In the genomic region with DNA sequence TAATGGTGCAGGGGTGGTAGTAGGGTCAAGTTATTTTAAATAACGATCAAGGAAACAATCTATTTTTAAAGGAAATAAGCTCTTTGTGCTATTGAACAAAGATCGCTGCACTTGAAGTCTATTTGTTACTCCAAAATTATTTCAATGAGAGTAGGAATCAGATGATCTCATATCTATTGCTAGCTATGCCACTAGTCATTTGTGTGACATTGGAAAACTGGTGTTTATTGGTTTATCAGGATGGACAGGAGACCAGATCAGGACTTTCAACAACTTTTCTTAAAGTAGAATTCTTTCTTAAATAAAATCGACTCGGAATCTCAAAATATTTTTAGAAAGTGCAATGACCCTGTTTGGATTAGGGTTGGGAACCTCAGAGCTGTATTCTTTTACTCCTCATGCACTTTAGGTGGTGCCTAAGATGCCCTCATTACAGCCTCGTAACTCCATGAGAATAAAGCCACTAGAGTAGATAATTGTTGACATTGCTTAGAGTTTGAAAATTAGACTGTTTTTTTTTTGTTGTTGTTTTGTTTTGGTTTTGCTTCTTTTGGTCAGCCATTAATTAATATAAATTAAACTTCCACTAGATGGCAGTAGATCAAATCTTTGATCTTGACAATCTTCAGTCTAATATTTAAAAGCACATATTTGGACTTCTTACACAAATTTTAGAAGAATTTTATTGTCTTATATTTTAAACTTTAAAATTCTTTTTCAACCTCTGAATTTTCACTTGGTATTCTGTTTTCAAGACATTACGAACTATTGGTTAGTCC, we compare ENCODE assay signal across 8 cellular contexts.
DNase-seq lines count a peak whose midpoint lies in the region; ATAC-seq and TF ChIP-seq lines count a peak whose summit lies in the region.

No MANE protein-coding gene starts in this region.

- H3K27me3 Mint-ChIP-seq in naive thymus-derived CD8-positive, alpha-beta T cell = no peaks in the 10 kb centered on the region
- H3K27me3 Mint-ChIP-seq in T-cell = no peaks in the 10 kb centered on the region

- peak; percentile 39 for TF ChIP-seq CTCF in AG04450 (IDR thresholded peaks at IDR 0.05; ENCODE audit: low read depth, low read length)
- TF ChIP-seq CTCF in HEK293 (tag by site-specific recombination; IDR thresholded peaks at IDR 0.05) = no peak
- TF ChIP-seq CTCF in left ventricle myocardium inferior (IDR thresholded peaks at IDR 0.05; ENCODE audit: borderline replicate concordance) = peak; percentile 60
- peak; percentile 38 to 47 for TF ChIP-seq CTCF in tibial artery (IDR thresholded peaks at IDR 0.05)

- H3K27me3 ChIP-seq in AG04450 (ENCODE audit: control insufficient read depth, insufficient read depth, low read length) = no peaks in the 10 kb centered on the region
- H3K27me3 ChIP-seq in left ventricle myocardium inferior (ENCODE audit: low read depth) = no peaks in the 10 kb centered on the region
- H3K27me3 ChIP-seq in tibial artery = no peaks in the 10 kb centered on the region

- no peak overlapping the region for H3K4me3 ChIP-seq in AG04450 (ENCODE audit: low read depth, low read length)
- H3K4me3 ChIP-seq in HEK293 (ENCODE audit: low read depth, low read length) = no peak overlapping the region
- peak overlapping the region; percentile 31 for H3K4me3 ChIP-seq in left ventricle myocardium inferior
- no peak overlapping the region for H3K4me3 ChIP-seq in tibial artery

- H3K4me1 Mint-ChIP-seq in naive thymus-derived CD8-positive, alpha-beta T cell = no peaks in the 10 kb centered on the region
- no peaks in the 10 kb centered on the region for H3K4me1 Mint-ChIP-seq in T-cell

- no peaks in the 10 kb centered on the region for H3K36me3 Mint-ChIP-seq in naive thymus-derived CD8-positive, alpha-beta T cell
- no peaks in the 10 kb centered on the region for H3K36me3 Mint-ChIP-seq in T-cell

- H3K27ac Mint-ChIP-seq in naive thymus-derived CD8-positive, alpha-beta T cell = no peak overlapping the region
- H3K27ac Mint-ChIP-seq in T-cell = no peak overlapping the region

- intact Hi-C loops in left ventricle myocardium inferior (cut with micrococcal nuclease) = loop anchor here (2.0 kb wide), 1 partner anchor 247 kb away; no protein-coding TSS in a partner anchor
- intact Hi-C loops in tibial artery (cut with DNase I; ENCODE audit: low total_unique reads) = loop anchor here (5.0 kb wide), 1 partner anchor 250 kb away; no protein-coding TSS in a partner anchor

- DNase-seq in AG04450 (ENCODE audit: low read depth, low spot score) (no peak), SKM-1 treated with dmso at 0.1 percent for 144 hours (lab: John Stamatoyannopoulos, UW; ENCODE audit: unreplicated experiment) (peak; percentile 6), left ventricle myocardium inferior (no peak), tibial artery (no peak), T-cell (no peak)
- DNase-seq in naive thymus-derived CD8-positive, alpha-beta T cell = no peak

- no peak for ATAC-seq in naive thymus-derived CD8-positive, alpha-beta T cell
- ATAC-seq in HG03108 (IDR thresholded peaks at IDR 0.05; ENCODE audit: unreplicated experiment) (no peak), T-cell (replicated peaks in 1 of 4) (no peak)

- CTCF ChIA-PET in AG04450 (lab: Charles Lee) (interaction anchor here (0.6 to 5.3 kb wide), 36 partner anchors 9 to 1187 kb away, joined by 3 to 74 read pairs (median 4); no protein-coding TSS in a partner anchor), HEK293 (lab: Yijun Ruan, JAX) (interaction anchor here (0.6 to 2.7 kb wide), 35 partner anchors 8 to 1046 kb away, joined by 3 to 31 read pairs (median 4); no protein-coding TSS in a partner anchor), T-cell (lab: Charles Lee) (interaction anchor here in 1 of 2 donors (0.7 to 1.3 kb wide), 2 partner anchors 72 to 249 kb away, joined by 3 to 4 read pairs; no protein-coding TSS in a partner anchor)

- H3K4me1 ChIP-seq in HEK293 (ENCODE audit: control insufficient read depth, insufficient read depth, low read length) (peaks cover 17% of the 10 kb centered on the region), left ventricle myocardium inferior (peaks cover 11% of the 10 kb centered on the region), tibial artery (no peaks in the 10 kb centered on the region)

- no peak overlapping the region for H3K27ac ChIP-seq in AG04450 (ENCODE audit: low read depth, low read length)
- H3K27ac ChIP-seq in HEK293 (ENCODE audit: extremely low read depth, low read depth, low read length) = no peak overlapping the region
- H3K27ac ChIP-seq in left ventricle myocardium inferior (replicated peaks) = peak overlapping the region; percentile 18
- no peak overlapping the region for H3K27ac ChIP-seq in tibial artery

- H3K9me3 ChIP-seq in AG04450 (ENCODE audit: control insufficient read depth, insufficient read depth, low read length) (no peaks in the 10 kb centered on the region), HEK293 (ENCODE audit: control insufficient read depth, insufficient read depth, low read depth, low read length) (no peaks in the 10 kb centered on the region), left ventricle myocardium inferior (replicated peaks) (no peaks in the 10 kb centered on the region), tibial artery (no peaks in the 10 kb centered on the region)

- POLR2A ChIA-PET in AG04450 (lab: Yijun Ruan, JAX) (interaction anchor here (0.7 kb wide), 1 partner anchor 175 kb away, joined by 3 read pairs; no protein-coding TSS in a partner anchor), HEK293 (lab: Yijun Ruan, JAX) (no interaction called here), T-cell (lab: Charles Lee) (no interaction called here)
- POLR2A ChIA-PET in naive thymus-derived CD8-positive, alpha-beta T cell (lab: Charles Lee) = no interaction called here

- H3K36me3 ChIP-seq in HEK293 (ENCODE audit: control insufficient read depth in 2 of 2, insufficient read depth in 1 of 2, low read length in 2 of 2) (no peaks in the 10 kb centered on the region), left ventricle myocardium inferior (no peaks in the 10 kb centered on the region), tibial artery (no peaks in the 10 kb centered on the region)

- H3K4me3 Mint-ChIP-seq in naive thymus-derived CD8-positive, alpha-beta T cell = no peak overlapping the region
- H3K4me3 Mint-ChIP-seq in T-cell = no peak overlapping the region

- H3K9me3 Mint-ChIP-seq in naive thymus-derived CD8-positive, alpha-beta T cell = no peaks in the 10 kb centered on the region
- no peaks in the 10 kb centered on the region for H3K9me3 Mint-ChIP-seq in T-cell

TF ChIP-seq in HEK293, 187 proteins besides CTCF, POLR2A, EP300 and RAD21:
- TF ChIP-seq ZNF654 (tag by site-specific recombination; IDR thresholded peaks at IDR 0.05; ENCODE audit: low read depth) (peak; percentile 28), ZNF433 (tag by site-specific recombination; IDR thresholded peaks at IDR 0.05; ENCODE audit: low read depth) (no peak)
TF ChIP-seq in HEK293: peak in this region for 1.
